ENCODE assay signal across 24 cellular contexts in genomic region chr6:3529232-3529631, GRCh38.
"Had no signal": no experiment of that assay in that cellular context is flagged by ENCODE, and none has a peak within 500 bp of the region (broad histone marks: within the 10 kb centered on the region; RNA-seq: fewer than 3 reads in every experiment).

No MANE protein-coding gene starts in this region.

- H3K36me3 Mint-ChIP-seq: immature natural killer cell; memory B cell; mesothelial cell of epicardium; naive B cell; natural killer cell treated with Interleukin-12 subunit alpha and Interleukin-12 subunit beta and Interleukin-15 and Interleukin-18, amount 100 ng/mL, for 72 hours; stimulated activated naive B cell treated with anti-CD40 and anti-IgM and Interleukin-4, amounts not matched to agents 10 μg/mL and 1 μg/mL and 100 μg/mL, for 72 hours had no signal

- H3K4me1 ChIP-seq: gastrocnemius medialis, heart right ventricle, lower lobe of right lung, pancreas, right lobe of liver had no signal

- H3K4me1 Mint-ChIP-seq: immature natural killer cell; memory B cell; naive B cell; stimulated activated naive B cell treated with anti-CD40 and anti-IgM and Interleukin-4, amounts not matched to agents 10 μg/mL and 1 μg/mL and 100 μg/mL, for 72 hours; stimulated activated naive CD8-positive, alpha-beta T cell treated with anti-CD3 and anti-CD28 coated beads, Interleukin-15, amount 100 ng/mL, for 72 hours had no signal

- H3K27me3 ChIP-seq: gastrocnemius medialis, pancreas, right lobe of liver, suprapubic skin, transverse colon had no signal

- H3K27ac Mint-ChIP-seq: immature natural killer cell; memory B cell; mesothelial cell of epicardium; naive B cell; natural killer cell treated with Interleukin-12 subunit alpha and Interleukin-12 subunit beta and Interleukin-15 and Interleukin-18, amount 100 ng/mL, for 72 hours; stimulated activated naive B cell treated with anti-CD40 and anti-IgM and Interleukin-4, amounts not matched to agents 10 μg/mL and 1 μg/mL and 100 μg/mL, for 72 hours; stimulated activated naive CD8-positive, alpha-beta T cell treated with anti-CD3 and anti-CD28 coated beads, Interleukin-15, amount 100 ng/mL, for 72 hours had no signal

- H3K4me3 Mint-ChIP-seq: immature natural killer cell; memory B cell; mesothelial cell of epicardium; naive B cell; natural killer cell treated with Interleukin-12 subunit alpha and Interleukin-12 subunit beta and Interleukin-15 and Interleukin-18, amount 100 ng/mL, for 72 hours; stimulated activated naive B cell treated with anti-CD40 and anti-IgM and Interleukin-4, amounts not matched to agents 10 μg/mL and 1 μg/mL and 100 μg/mL, for 72 hours; stimulated activated naive CD8-positive, alpha-beta T cell treated with anti-CD3 and anti-CD28 coated beads, Interleukin-15, amount 100 ng/mL, for 72 hours had no signal

- DNase-seq: cortex of kidney; effector CD4-positive, alpha-beta T cell; gastrocnemius medialis; heart right ventricle; hypothalamus; immature natural killer cell; left ventricle myocardium superior; lower lobe of right lung; mucosa of descending colon; naive B cell; occipital lobe; pancreas; retina; right lobe of liver; small intestine; stimulated activated CD4-positive, alpha-beta T cell treated with anti-CD3 and anti-CD28 coated beads, Interleukin-15, amount 100 ng/mL, for 24 hours; stimulated activated CD4-positive, alpha-beta T cell treated with anti-CD3 and anti-CD28 coated beads, Interleukin-2, amount 100 ng/mL, for 48 hours; stimulated activated naive B cell treated with anti-CD40 and anti-IgM and Interleukin-4, amounts not matched to agents 10 μg/mL and 1 μg/mL and 100 μg/mL, for 72 hours; stimulated activated naive CD8-positive, alpha-beta T cell treated with anti-CD3 and anti-CD28 coated beads, Interleukin-15, amount 100 ng/mL, for 72 hours; transverse colon had no signal

- H3K9me3 ChIP-seq: gastrocnemius medialis, heart right ventricle, lower lobe of right lung, mucosa of descending colon, pancreas, right lobe of liver, suprapubic skin, transverse colon had no signal

- ATAC-seq: gastrocnemius medialis; heart right ventricle; left ventricle myocardium superior; lower lobe of right lung; natural killer cell treated with Interleukin-12 subunit alpha and Interleukin-12 subunit beta and Interleukin-15 and Interleukin-18, amount 100 ng/mL, for 72 hours; pancreas; right lobe of liver; stimulated activated naive B cell treated with anti-CD40 and anti-IgM and Interleukin-4, amounts not matched to agents 10 μg/mL and 1 μg/mL and 100 μg/mL, for 72 hours; stimulated activated naive CD8-positive, alpha-beta T cell treated with anti-CD3 and anti-CD28 coated beads, Interleukin-15, amount 100 ng/mL, for 72 hours had no signal

- H3K4me3 ChIP-seq: gastrocnemius medialis, heart right ventricle, lower lobe of right lung, mucosa of descending colon, pancreas, right lobe of liver, suprapubic skin, transverse colon had no signal

- H3K9me3 Mint-ChIP-seq: immature natural killer cell; memory B cell; natural killer cell treated with Interleukin-12 subunit alpha and Interleukin-12 subunit beta and Interleukin-15 and Interleukin-18, amount 100 ng/mL, for 72 hours; stimulated activated naive B cell treated with anti-CD40 and anti-IgM and Interleukin-4, amounts not matched to agents 10 μg/mL and 1 μg/mL and 100 μg/mL, for 72 hours; stimulated activated naive CD8-positive, alpha-beta T cell treated with anti-CD3 and anti-CD28 coated beads, Interleukin-15, amount 100 ng/mL, for 72 hours had no signal

- H3K27me3 Mint-ChIP-seq: stimulated activated naive CD8-positive, alpha-beta T cell treated with anti-CD3 and anti-CD28 coated beads, Interleukin-15, amount 100 ng/mL, for 72 hours had no signal

- H3K36me3 ChIP-seq: gastrocnemius medialis, heart right ventricle, lower lobe of right lung, pancreas, right lobe of liver, suprapubic skin, transverse colon had no signal

- H3K27ac ChIP-seq: gastrocnemius medialis, heart right ventricle, lower lobe of right lung, pancreas, right lobe of liver, suprapubic skin had no signal
